In the genomic region with DNA sequence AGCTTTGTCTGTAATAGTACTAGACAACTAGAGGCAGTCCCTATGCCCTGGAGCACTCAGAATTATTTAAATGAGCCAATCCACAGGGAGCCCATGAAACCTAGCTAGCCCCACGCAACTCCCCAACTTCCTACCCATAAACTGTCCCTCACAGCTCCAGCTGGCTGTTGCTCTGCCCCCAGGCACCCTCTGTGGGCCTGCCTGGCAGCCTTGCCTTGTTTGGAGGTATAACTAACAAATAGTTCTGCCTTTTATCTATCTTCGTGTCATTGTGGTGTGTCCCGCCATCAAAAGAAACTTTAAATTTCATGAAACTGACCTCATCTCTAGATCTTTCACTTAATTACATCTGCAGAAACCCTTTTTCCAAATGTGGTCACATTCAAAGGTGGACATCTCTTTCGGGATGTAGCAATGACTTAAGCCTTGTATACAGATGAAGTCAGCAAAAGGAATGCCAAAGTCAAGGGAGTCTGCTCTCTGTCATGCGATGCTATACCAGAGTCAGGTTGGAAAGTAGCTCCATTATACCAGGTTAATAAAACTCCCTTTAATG, we compare ENCODE assay signal across 1 cellular context.
TF ChIP-seq lines count a peak whose summit lies in the region.

No MANE protein-coding gene starts in this region.

TF ChIP-seq in endothelial cell of umbilical vein, 7 proteins besides CTCF, POLR2A, EP300 and RAD21:
- TF ChIP-seq, protein P1, sequence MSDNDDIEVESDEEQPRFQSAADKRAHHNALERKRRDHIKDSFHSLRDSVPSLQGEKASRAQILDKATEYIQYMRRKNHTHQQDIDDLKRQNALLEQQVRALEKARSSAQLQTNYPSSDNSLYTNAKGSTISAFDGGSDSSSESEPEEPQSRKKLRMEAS (IDR thresholded peaks at IDR 0.05; ENCODE audit: insufficient read depth, insufficient read length), result no peak
- TF ChIP-seq MYC (IDR thresholded peaks at IDR 0.05; ENCODE audit: low read depth, low read length), result no peak
- no peak for TF ChIP-seq POLR2AphosphoS5 (IDR thresholded peaks at IDR 0.05; ENCODE audit: insufficient read depth, low read depth, low read length)
- TF ChIP-seq JUN (IDR thresholded peaks at IDR 0.05; ENCODE audit: borderline replicate concordance, insufficient read depth, insufficient read length, low read depth), result no peak
- TF ChIP-seq GATA2 (IDR thresholded peaks at IDR 0.05; ENCODE audit: insufficient read depth, insufficient read length, low read depth, low read length), result no peak
- no peak for TF ChIP-seq EZH2 (IDR thresholded peaks at IDR 0.05; ENCODE audit: borderline replicate concordance, low read depth, low read length, severe bottlenecking)
- no peak for TF ChIP-seq FOS (IDR thresholded peaks at IDR 0.05; ENCODE audit: borderline replicate concordance, insufficient read depth, low read length)
